In genomic region chr18:63199743-63200241, GRCh38 we compare ENCODE assay signal across 10 cellular contexts.
DNase-seq lines count a peak whose midpoint lies in the region; ATAC-seq and FAIRE-seq lines count a peak whose summit lies in the region.
"Had no signal": no experiment of that assay in that cellular context is flagged by ENCODE, and none has a peak within 500 bp of the region (broad histone marks: within the 10 kb centered on the region; RNA-seq: fewer than 3 reads in every experiment).

No MANE protein-coding gene starts in this region.

- H3K27ac ChIP-seq in mucosa of rectum (ENCODE audit: low read depth in 2 of 2, low read length in 2 of 2) (peak overlapping the region in 1 of 2 donors; percentile 26), Karpas-422 (ENCODE audit: low read length) (no peak overlapping the region)
- H3K27ac ChIP-seq: tibial nerve had no signal

- no peak for FAIRE-seq in HTR-8/SVneo (lab: Jason Lieb, UNC)

- no peaks in the 10 kb centered on the region for H3K9me3 ChIP-seq in mucosa of rectum (ENCODE audit: control insufficient read depth in 2 of 2, low read length in 2 of 2)
- no peaks in the 10 kb centered on the region for H3K9me3 ChIP-seq in Karpas-422 (ENCODE audit: low read length)
- H3K9me3 ChIP-seq: tibial nerve had no signal

- peak; percentile 59 for DNase-seq in activated CD4-positive, alpha-beta memory T cell treated with anti-CD3 and anti-CD28 coated beads, Interleukin-2, amount 10 ng/mL, durations not matched to agents 7 days and 5 days
- DNase-seq in HTR-8/SVneo (ENCODE audit: insufficient read length, low spot score) (no peak), superior temporal gyrus (ENCODE audit: extremely low spot score) (no peak), Karpas-422 (no peak)
- DNase-seq: NK-92 treated with Interleukin-12 subunit alpha and Interleukin-12 subunit beta, amount 100 ng/mL, for 24 hours had no signal

- ATAC-seq in GM18858 (IDR thresholded peaks at IDR 0.05; ENCODE audit: unreplicated experiment) (peak; percentile 62), HG03432 (IDR thresholded peaks at IDR 0.05; ENCODE audit: unreplicated experiment) (peak; percentile 57), HG02798 (IDR thresholded peaks at IDR 0.05; ENCODE audit: poor library complexity, unreplicated experiment) (no peak)

- H3K36me3 Mint-ChIP-seq in activated CD4-positive, alpha-beta memory T cell treated with anti-CD3 and anti-CD28 coated beads, Interleukin-2, amount 10 ng/mL, durations not matched to agents 7 days and 5 days (ENCODE audit: low read depth): peaks cover 31% of the 10 kb centered on the region

- H3K36me3 ChIP-seq in mucosa of rectum (ENCODE audit: control insufficient read depth in 2 of 2, insufficient read depth in 2 of 2, low read length in 2 of 2) (no peaks in the 10 kb centered on the region), Karpas-422 (ENCODE audit: insufficient read depth, low read length) (no peaks in the 10 kb centered on the region; the same call in 1 of the 2 replicates)
- H3K36me3 ChIP-seq: tibial nerve had no signal

- H3K4me3 Mint-ChIP-seq in activated CD4-positive, alpha-beta memory T cell treated with anti-CD3 and anti-CD28 coated beads, Interleukin-2, amount 10 ng/mL, durations not matched to agents 7 days and 5 days: no peak overlapping the region

- H3K79me2 ChIP-seq in Karpas-422 (ENCODE audit: low read length): peaks cover 93% of the 10 kb centered on the region

- H3K9me3 Mint-ChIP-seq in activated CD4-positive, alpha-beta memory T cell treated with anti-CD3 and anti-CD28 coated beads, Interleukin-2, amount 10 ng/mL, durations not matched to agents 7 days and 5 days: no peaks in the 10 kb centered on the region

- CTCF ChIA-PET in activated CD4-positive, alpha-beta memory T cell treated with anti-CD3 and anti-CD28 coated beads, Interleukin-2, amount 10 ng/mL, durations not matched to agents 7 days and 5 days (lab: Charles Lee): interaction anchor here (0.6 to 2.2 kb wide), 4 partner anchors 14 to 118 kb away, joined by 3 to 16 read pairs (median 5); no protein-coding TSS in a partner anchor

- H3K9ac ChIP-seq in mucosa of rectum (ENCODE audit: low read depth in 1 of 2, low read length in 2 of 2) (peak overlapping the region; percentile 9 to 28), Karpas-422 (ENCODE audit: low read length) (no peak overlapping the region)

- H3K4me1 Mint-ChIP-seq in activated CD4-positive, alpha-beta memory T cell treated with anti-CD3 and anti-CD28 coated beads, Interleukin-2, amount 10 ng/mL, durations not matched to agents 7 days and 5 days: peaks cover 48% of the 10 kb centered on the region

- POLR2A ChIA-PET in activated CD4-positive, alpha-beta memory T cell treated with anti-CD3 and anti-CD28 coated beads, Interleukin-2, amount 10 ng/mL, durations not matched to agents 7 days and 5 days (lab: Charles Lee): interaction anchor here (0.6 to 2.6 kb wide), 19 partner anchors 10 to 164 kb away, joined by 3 to 57 read pairs (median 6); partner anchors contain the start of gene BCL2

- peak overlapping the region; percentile 39 to 55 for H3K4me3 ChIP-seq in mucosa of rectum (ENCODE audit: low read length in 2 of 2)
- H3K4me3 ChIP-seq in Karpas-422 (ENCODE audit: low read length): no peak overlapping the region
- H3K4me3 ChIP-seq: tibial nerve had no signal

- H3K4me2 ChIP-seq in Karpas-422 (ENCODE audit: low read depth, low read length, poor library complexity, severe bottlenecking): no peak overlapping the region

- no peaks in the 10 kb centered on the region for H3K27me3 Mint-ChIP-seq in activated CD4-positive, alpha-beta memory T cell treated with anti-CD3 and anti-CD28 coated beads, Interleukin-2, amount 10 ng/mL, durations not matched to agents 7 days and 5 days

- no peaks in the 10 kb centered on the region for H3K9me2 ChIP-seq in Karpas-422 (replicated peaks; ENCODE audit: insufficient read depth, low read length)

- H3K4me1 ChIP-seq in mucosa of rectum (ENCODE audit: control insufficient read depth in 2 of 2, insufficient read depth in 2 of 2, low read length in 2 of 2) (peaks cover 9 to 26% of the 10 kb centered on the region in 2 donors), Karpas-422 (ENCODE audit: low read length) (peaks cover 40% of the 10 kb centered on the region)

- peaks cover 4% of the 10 kb centered on the region; the same call in 1 of the 2 replicates for H4K20me1 ChIP-seq in Karpas-422 (ENCODE audit: insufficient read depth, low read depth, low read length)

- no peak overlapping the region for H2AFZ ChIP-seq in Karpas-422 (ENCODE audit: low read length)

- H3K27me3 ChIP-seq in mucosa of rectum (ENCODE audit: control insufficient read depth in 2 of 2, insufficient read depth in 2 of 2, low read length in 2 of 2) (no peaks in the 10 kb centered on the region), Karpas-422 (ENCODE audit: low read length) (no peaks in the 10 kb centered on the region)
- H3K27me3 ChIP-seq: tibial nerve had no signal

- H3K27ac Mint-ChIP-seq in activated CD4-positive, alpha-beta memory T cell treated with anti-CD3 and anti-CD28 coated beads, Interleukin-2, amount 10 ng/mL, durations not matched to agents 7 days and 5 days: no peak overlapping the region
